ENCODE assay signal across 8 cellular contexts in genomic region chr1:39269791-39270342, GRCh38.
DNase-seq lines count a peak whose midpoint lies in the region; ATAC-seq and TF ChIP-seq lines count a peak whose summit lies in the region.

No MANE protein-coding gene starts in this region.

- CTCF ChIA-PET in activated CD4-positive, alpha-beta T cell treated with anti-CD3 and anti-CD28 coated beads for 36 hours (lab: Charles Lee), result interaction anchor here (0.5 to 5.1 kb wide), 8 partner anchors 8 to 1718 kb away, joined by 3 to 41 read pairs (median 4); no protein-coding TSS in a partner anchor

- TF ChIP-seq POLR2A in esophagus muscularis mucosa (IDR thresholded peaks at IDR 0.05; ENCODE audit: low read depth), result no peak
- peak in 1 of 2 donors; percentile 46 for TF ChIP-seq POLR2A in gastrocnemius medialis (IDR thresholded peaks at IDR 0.05)

- no peaks in the 10 kb centered on the region for H3K27me3 Mint-ChIP-seq in activated CD4-positive, alpha-beta T cell treated with anti-CD3 and anti-CD28 coated beads for 36 hours

- POLR2A ChIA-PET in activated CD4-positive, alpha-beta T cell treated with anti-CD3 and anti-CD28 coated beads for 36 hours (lab: Charles Lee), result interaction anchor here (0.8 kb wide), 3 partner anchors 65 to 86 kb away, joined by 3 to 6 read pairs (median 4); no protein-coding TSS in a partner anchor

- no peak for TF ChIP-seq EP300 in esophagus muscularis mucosa (IDR thresholded peaks at IDR 0.05)

- peak overlapping the region; percentile 40 to 54 (median 48) for H3K4me3 ChIP-seq in esophagus muscularis mucosa
- no peak overlapping the region for H3K4me3 ChIP-seq in gastrocnemius medialis

- WGBS in esophagus muscularis mucosa, result 55% methylated on average over 4 of the region's 4 CpGs

- peak overlapping the region; percentile 85 to 87 (median 86) for H3K27ac ChIP-seq in esophagus muscularis mucosa (replicated peaks in 1 of 4)
- H3K27ac ChIP-seq in gastrocnemius medialis, result peak overlapping the region; percentile 49 to 76 (median 70)

- H3K4me1 ChIP-seq in esophagus muscularis mucosa (peaks cover 62 to 94% (median 85%) of the 10 kb centered on the region in 4 donors), gastrocnemius medialis (peaks cover 54% of the 10 kb centered on the region in 2 donors)

- TF ChIP-seq CTCF in esophagus muscularis mucosa (IDR thresholded peaks at IDR 0.05) (no peak), gastrocnemius medialis (IDR thresholded peaks at IDR 0.05 in 4 of 5, conservative IDR thresholded peaks at IDR 0.05 in 1 of 5) (no peak)

- in situ Hi-C loops in gastrocnemius medialis (cut with MboI; ENCODE audit: low sequenced_read_pairs in 4 of 4), result loop anchor here in 2 of 4 donors (10.0 kb wide), 1 partner anchor 65 kb away; the partner anchor contains the start of gene MACF1 (in 2 of the 2)

- ATAC-seq in activated CD4-positive, alpha-beta T cell treated with anti-CD3 and anti-CD28 coated beads for 36 hours, result peak; percentile 50
- ATAC-seq in HG02763 (IDR thresholded peaks at IDR 0.05; ENCODE audit: unreplicated experiment), result peak; percentile 50
- peak; percentile 87 to 93 for ATAC-seq in gastrocnemius medialis

- H3K9me3 ChIP-seq in esophagus muscularis mucosa, result no peaks in the 10 kb centered on the region
- H3K9me3 ChIP-seq in gastrocnemius medialis, result no peaks in the 10 kb centered on the region

- H3K4me3 Mint-ChIP-seq in activated CD4-positive, alpha-beta T cell treated with anti-CD3 and anti-CD28 coated beads for 36 hours, result peak overlapping the region; percentile 7

- intact Hi-C loops in activated CD4-positive, alpha-beta T cell treated with anti-CD3 and anti-CD28 coated beads for 36 hours (cut with DNase I, micrococcal nuclease), result no loop called here
- intact Hi-C loops in esophagus muscularis mucosa (cut with DNase I), result no loop called here
- intact Hi-C loops in gastrocnemius medialis (cut with DNase I; ENCODE audit: low total_unique reads), result no loop called here

- H3K36me3 Mint-ChIP-seq in activated CD4-positive, alpha-beta T cell treated with anti-CD3 and anti-CD28 coated beads for 36 hours (ENCODE audit: low read depth), result peaks cover 18% of the 10 kb centered on the region

- peaks cover 74% of the 10 kb centered on the region for H3K4me1 Mint-ChIP-seq in activated CD4-positive, alpha-beta T cell treated with anti-CD3 and anti-CD28 coated beads for 36 hours

- peak overlapping the region; percentile 88 for H3K27ac Mint-ChIP-seq in activated CD4-positive, alpha-beta T cell treated with anti-CD3 and anti-CD28 coated beads for 36 hours

- H3K36me3 ChIP-seq in esophagus muscularis mucosa (peaks cover 0 to 4% (median 0%) of the 10 kb centered on the region in 4 donors), gastrocnemius medialis (no peaks in the 10 kb centered on the region)

- no peaks in the 10 kb centered on the region for H3K9me3 Mint-ChIP-seq in activated CD4-positive, alpha-beta T cell treated with anti-CD3 and anti-CD28 coated beads for 36 hours (ENCODE audit: low read depth)

- no peaks in the 10 kb centered on the region for H3K27me3 ChIP-seq in esophagus muscularis mucosa
- H3K27me3 ChIP-seq in gastrocnemius medialis, result no peaks in the 10 kb centered on the region

- peak; percentile 19 for DNase-seq in activated CD4-positive, alpha-beta T cell treated with anti-CD3 and anti-CD28 coated beads for 36 hours
- no peak for DNase-seq in activated CD4-positive, alpha-beta T cell treated with anti-CD3 and anti-CD28 coated beads, Interleukin-2, amount 50 U/mL, for 48 hours
- DNase-seq in NCI-H82 treated with DMSO at 0.1 percent for 48 hours (lab: John Stamatoyannopoulos, UW; ENCODE audit: unreplicated experiment) (peak; percentile 94), esophagus muscularis mucosa (ENCODE audit: extremely low spot score) (peak; percentile 93), gastrocnemius medialis (peak; percentile 20 to 45), NCI-H146 treated with DMSO at 0.1 percent for 48 hours (lab: John Stamatoyannopoulos, UW; ENCODE audit: unreplicated experiment) (no peak), HPDE6-E6E7 (ENCODE audit: extremely low spot score) (no peak)

Comparison
In these comparisons a context has a peak if more than half of its experiments do, and no peak if none do; other contexts are left out.
1. DNase-seq: peak in activated CD4-positive, alpha-beta T cell treated with anti-CD3 and anti-CD28 coated beads for 36 hours (single experiment), NCI-H82 treated with DMSO at 0.1 percent for 48 hours (single experiment), esophagus muscularis mucosa (single experiment) and gastrocnemius medialis (2 of 2); none in activated CD4-positive, alpha-beta T cell treated with anti-CD3 and anti-CD28 coated beads, Interleukin-2, amount 50 U/mL, for 48 hours (0 of 2), NCI-H146 treated with DMSO at 0.1 percent for 48 hours (single experiment) and HPDE6-E6E7 (single experiment).
2. H3K4me3 ChIP-seq: peak in esophagus muscularis mucosa (4 of 4); none in gastrocnemius medialis (0 of 4).
3. Peak in every context shown above with its lines, with median percentiles within 50 percentile points of each other: ATAC-seq.